In the genomic region with DNA sequence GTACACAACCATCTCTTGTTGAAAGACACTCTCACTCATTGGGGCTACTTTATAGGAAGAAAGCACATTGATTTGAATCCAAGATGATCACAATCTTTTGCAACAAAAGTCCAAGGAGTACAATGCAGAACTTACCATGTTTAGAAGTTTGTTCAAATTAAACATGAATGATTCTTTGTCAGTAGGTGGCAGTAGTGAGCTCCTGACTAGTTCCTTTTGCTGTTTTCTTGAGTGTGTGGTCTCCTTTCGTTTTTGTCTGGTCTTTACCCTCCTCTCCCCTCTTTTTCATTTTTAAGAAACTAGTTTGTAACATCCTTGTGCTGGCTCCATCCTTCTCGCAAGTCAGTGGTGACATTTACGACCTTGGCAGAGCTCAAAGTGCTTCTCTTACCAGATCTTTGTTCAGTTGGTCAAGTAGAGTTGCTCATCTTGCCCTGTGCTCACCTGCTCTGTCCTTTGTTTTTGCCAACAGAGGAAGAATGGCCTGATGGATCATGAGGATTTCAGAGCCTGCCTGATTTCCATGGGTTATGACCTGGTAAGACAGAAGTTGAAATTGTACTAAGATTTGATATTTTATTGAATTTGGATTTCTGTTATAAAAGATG, we compare ENCODE assay signal across 8 cellular contexts. TPM values are rescaled to one million over a fixed set of nuclear protein-coding genes. Genes with fewer than 3 reads are reported as not detected.
DNase-seq lines count a peak whose midpoint lies in the region; ATAC-seq and TF ChIP-seq lines count a peak whose summit lies in the region.

No MANE protein-coding gene starts in this region.

- H3K27me3 ChIP-seq in breast epithelium: no peaks in the 10 kb centered on the region
- H3K27me3 ChIP-seq in lung (ENCODE audit: control insufficient read depth, insufficient read depth): no peaks in the 10 kb centered on the region

- intact Hi-C loops in breast epithelium (cut with DNase I; ENCODE audit: low total_unique reads): no loop called here

- TF ChIP-seq POLR2A in breast epithelium (IDR thresholded peaks at IDR 0.05): no peak

- ATAC-seq in GM21528 (IDR thresholded peaks at IDR 0.05; ENCODE audit: low FRiP score, unreplicated experiment): peak; percentile 63
- ATAC-seq in lung (ENCODE audit: insufficient read depth, low FRiP score): no peak
- ATAC-seq in activated CD4-positive, CD25-positive, alpha-beta regulatory T cell treated with anti-CD3 and anti-CD28 coated beads, Interleukin-2, amount 50 U/mL, for 24 hours: no peak

- TF ChIP-seq CTCF in breast epithelium (IDR thresholded peaks at IDR 0.05) (peak in 2 of 3 donors; percentile 12 to 50), lung (IDR thresholded peaks at IDR 0.05; ENCODE audit: control extremely low read depth, extremely low read depth) (peak; percentile 29)

- no peaks in the 10 kb centered on the region for H3K4me1 ChIP-seq in breast epithelium
- peaks cover 0 to 1% of the 10 kb centered on the region in 2 donors for H3K4me1 ChIP-seq in lung (ENCODE audit: control insufficient read depth in 2 of 2, insufficient read depth in 2 of 2, low read length in 2 of 2)

- 55 to 63% methylated on average over 3 of the region's 3 CpGs for WGBS in lung, 2 donors

- no peak overlapping the region for H3K4me3 ChIP-seq in breast epithelium
- H3K4me3 ChIP-seq in lung: no peak overlapping the region

- DNase-seq in NCI-H2081 (lab: John Stamatoyannopoulos, UW): peak; percentile 29 to 40
- DNase-seq in NCI-H2081 treated with DMSO at 0.1 percent for 48 hours (lab: John Stamatoyannopoulos, UW): no peak
- DNase-seq in NCI-H460 (ENCODE audit: extremely low read depth, low read depth): peak; percentile 56
- no peak for DNase-seq in breast epithelium (ENCODE audit: low spot score in 2 of 2)
- no peak for DNase-seq in lung (ENCODE audit: low spot score)
- DNase-seq in HPDE6-E6E7 (ENCODE audit: extremely low spot score): no peak

- H3K36me3 ChIP-seq in breast epithelium: no peaks in the 10 kb centered on the region
- H3K36me3 ChIP-seq in lung (ENCODE audit: control insufficient read depth in 2 of 2, insufficient read depth in 2 of 2, low read length in 2 of 2): peaks cover 0 to 24% of the 10 kb centered on the region in 2 donors

- H3K9me3 ChIP-seq in breast epithelium (no peaks in the 10 kb centered on the region), lung (ENCODE audit: control insufficient read depth in 2 of 2, insufficient read depth in 1 of 2, low read length in 1 of 2) (no peaks in the 10 kb centered on the region)

- H3K27ac ChIP-seq in breast epithelium: no peak overlapping the region
- H3K27ac ChIP-seq in lung (ENCODE audit: low read depth in 1 of 2, low read length in 1 of 2): no peak overlapping the region

RNA-seq across cellular contexts. Expression of gene MTR, which starts 35.7 kb away (rescaled TPM):
- 26.4 and 29.4 TPM in 2 replicates for total RNA-seq in NCI-H460 (2014; rRNA removed; shearing (Covaris generic))
- 34.1 and 36.7 TPM in 2 replicates for polyA plus RNA-seq in NCI-H460 (2014; cell fraction: nucleus; rRNA removed)
- total RNA-seq in breast epithelium (10 to 100 TPM; 30.5 to 32.3 (median 31.7) TPM), lung (10 to 100 TPM; 36.7 to 49.3 TPM)
- polyA plus RNA-seq in lung: 1 to 10 TPM; 4.4 to 6.5 TPM

Comparison
In these comparisons a context has a peak if more than half of its experiments do, and no peak if none do; other contexts are left out.
1. DNase-seq: peak in NCI-H2081 (2 of 2) and NCI-H460 (single experiment); none in NCI-H2081 treated with DMSO at 0.1 percent for 48 hours (single experiment), breast epithelium (0 of 2), lung (single experiment) and HPDE6-E6E7 (single experiment).